16 cellular contexts compared by ENCODE assay signal in genomic region chr14:45287609-45288008, GRCh38. TPM values are rescaled to one million over a fixed set of nuclear protein-coding genes. Genes with fewer than 3 reads are reported as not detected.
A peak's percentile ranks its signal among the peaks of the same experiment; 100 is the strongest.
DNase-seq lines count a peak whose midpoint lies in the region; ATAC-seq and TF ChIP-seq lines count a peak whose summit lies in the region.
"Had no signal": no experiment of that assay in that cellular context is flagged by ENCODE, and none has a peak within 500 bp of the region (broad histone marks: within the 10 kb centered on the region; RNA-seq: fewer than 3 reads in every experiment).

No MANE protein-coding gene starts in this region.

- no peaks in the 10 kb centered on the region for H3K9me3 ChIP-seq in HCT116 (ENCODE audit: control insufficient read depth in 1 of 2, insufficient read depth in 1 of 2, low read depth in 1 of 2, low read length in 2 of 2)
- H3K9me3 ChIP-seq in neural cell (ENCODE audit: low read length): no peaks in the 10 kb centered on the region
- H3K9me3 ChIP-seq: pancreas, sigmoid colon had no signal

- no peaks in the 10 kb centered on the region for H3K27me3 ChIP-seq in HCT116 (ENCODE audit: insufficient read depth, low read length)
- no peaks in the 10 kb centered on the region for H3K27me3 ChIP-seq in neural cell (ENCODE audit: insufficient read depth, low read depth, low read length)
- H3K27me3 ChIP-seq: pancreas, sigmoid colon had no signal

- CTCF ChIA-PET in HCT116 (lab: Charles Lee): no interaction called here

- no peaks in the 10 kb centered on the region for H4K20me1 ChIP-seq in HCT116 (ENCODE audit: insufficient read depth)
- H4K20me1 ChIP-seq in neural cell (ENCODE audit: insufficient read depth): no peaks in the 10 kb centered on the region

- no peak for TF ChIP-seq EP300 in neural cell (conservative IDR thresholded peaks at IDR 0.05; ENCODE audit: poor library complexity, severe bottlenecking)

- RAD21 ChIA-PET in HCT116 (lab: Charles Lee; ENCODE audit: low non-redundant PET in 1 of 2, low total read pairs in 2 of 2, uncharacterized antibody in 2 of 2, unreplicated experiment in 2 of 2): no interaction called here

- H2AFZ ChIP-seq in HCT116 (ENCODE audit: low read depth, low read length, poor library complexity, severe bottlenecking): no peak overlapping the region
- H2AFZ ChIP-seq in neural cell (ENCODE audit: low read depth, low read length): no peak overlapping the region

- no peaks in the 10 kb centered on the region for H3K79me2 ChIP-seq in HCT116 (ENCODE audit: insufficient read depth, low read length)
- H3K79me2 ChIP-seq in neural cell (replicated peaks; ENCODE audit: insufficient read depth, low read length): no peaks in the 10 kb centered on the region

- no peaks in the 10 kb centered on the region for H3F3A ChIP-seq in neural cell (ENCODE audit: insufficient read depth, low read length, poor library complexity, severe bottlenecking)

- H3K9ac ChIP-seq in HCT116 (ENCODE audit: low read length) (no peak overlapping the region), neural cell (ENCODE audit: low read length) (no peak overlapping the region)

- H3K4me1 ChIP-seq in HCT116 (ENCODE audit: control insufficient read depth in 1 of 2, insufficient read depth in 2 of 2, low read length in 2 of 2): no peaks in the 10 kb centered on the region; a peak in 1 of 4 replicates
- H3K4me1 ChIP-seq: pancreas, sigmoid colon had no signal

- no peak overlapping the region for H3K4me3 ChIP-seq in HCT116 (replicated peaks in 1 of 2; ENCODE audit: low read depth in 1 of 2, low read length in 2 of 2)
- H3K4me3 ChIP-seq in neural cell (ENCODE audit: low read length): no peak overlapping the region
- H3K4me3 ChIP-seq: pancreas, sigmoid colon had no signal

- no peak for ATAC-seq in HCT116
- no peak for ATAC-seq in GM21526 (IDR thresholded peaks at IDR 0.05; ENCODE audit: low FRiP score, unreplicated experiment)
- ATAC-seq: pancreas; stimulated activated memory B cell treated with anti-CD40 and anti-IgM and Interleukin-4, amounts not matched to agents 10 μg/mL and 1 μg/mL and 100 μg/mL, for 72 hours; T-helper 17 cell had no signal

- H3K27ac ChIP-seq in HCT116 (ENCODE audit: low read depth, low read length) (no peak overlapping the region), neural cell (ENCODE audit: low read length) (no peak overlapping the region)
- H3K27ac ChIP-seq: pancreas, sigmoid colon had no signal

- H3K9me2 ChIP-seq in HCT116 (ENCODE audit: insufficient read depth) (no peaks in the 10 kb centered on the region), neural cell (ENCODE audit: insufficient read depth, low read length) (no peaks in the 10 kb centered on the region)

- no TSS peak for BruUV-seq in HCT116 (replicated peaks; lab: Mats Ljungman, UMichigan)

- peak; percentile 24 for DNase-seq in ELR (ENCODE audit: low read depth)
- DNase-seq in HCT116 (ENCODE audit: low read depth, low spot score): no peak
- DNase-seq in RKO (ENCODE audit: low spot score): peak; percentile 24
- DNase-seq in HK-2 (ENCODE audit: unreplicated experiment): no peak
- no peak for DNase-seq in NAMALWA (ENCODE audit: low spot score)
- DNase-seq: Calu3, hippocampal formation, NCI-H1436 treated with DMSO at 0.1 percent for 48 hours, NCI-H2227 treated with DMSO at 0.1 percent for 48 hours, pancreas, SHP77 treated with DMSO at 0.1 percent for 48 hours, sigmoid colon, T-helper 17 cell had no signal

- H3K4me2 ChIP-seq in HCT116 (ENCODE audit: low read length) (no peak overlapping the region), neural cell (ENCODE audit: low read length) (no peak overlapping the region)

- intact Hi-C loops in HCT116 (cut with micrococcal nuclease): no loop called here

- peak in 1 of 3 experiments; percentile 25; a peak in 1 of 6 replicates for TF ChIP-seq CTCF in HCT116 (IDR thresholded peaks at IDR 0.05 in 2 of 3, conservative IDR thresholded peaks at IDR 0.05 in 1 of 3; ENCODE audit: borderline replicate concordance in 1 of 3, insufficient read depth in 1 of 3, low read depth in 2 of 3, low read length in 2 of 3)
- TF ChIP-seq CTCF in neural cell (IDR thresholded peaks at IDR 0.05; ENCODE audit: poor library complexity, severe bottlenecking): peak; percentile 59

- TF ChIP-seq RAD21 in HCT116 (IDR thresholded peaks at IDR 0.05; ENCODE audit: low read depth): peak; percentile 31; the same call in 1 of the 2 replicates
- TF ChIP-seq RAD21 in neural cell (conservative IDR thresholded peaks at IDR 0.05): peak; percentile 70

- TF ChIP-seq POLR2A in HCT116 (IDR thresholded peaks at IDR 0.05; ENCODE audit: borderline replicate concordance, extremely low read depth, insufficient read depth, insufficient read length): no peak

- H3K36me3 ChIP-seq in HCT116 (ENCODE audit: control insufficient read depth in 1 of 2, insufficient read depth in 2 of 2, low read length in 2 of 2): no peaks in the 10 kb centered on the region
- no peaks in the 10 kb centered on the region for H3K36me3 ChIP-seq in neural cell (ENCODE audit: insufficient read depth, low read length)
- H3K36me3 ChIP-seq: pancreas, sigmoid colon had no signal

- POLR2A ChIA-PET in HCT116 (lab: Charles Lee): no interaction called here

TF ChIP-seq in HCT116, 20 proteins besides CTCF, POLR2A, EP300 and RAD21 (continues in another document):
- TF ChIP-seq, protein P1, sequence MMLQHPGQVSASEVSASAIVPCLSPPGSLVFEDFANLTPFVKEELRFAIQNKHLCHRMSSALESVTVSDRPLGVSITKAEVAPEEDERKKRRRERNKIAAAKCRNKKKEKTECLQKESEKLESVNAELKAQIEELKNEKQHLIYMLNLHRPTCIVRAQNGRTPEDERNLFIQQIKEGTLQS (IDR thresholded peaks at IDR 0.05): no peak
- TF ChIP-seq ZNF274 (IDR thresholded peaks at IDR 0.05; ENCODE audit: low read depth, low read length) (no peak), CBX3 (IDR thresholded peaks at IDR 0.05; ENCODE audit: low read depth) (no peak), EGR1 (IDR thresholded peaks at IDR 0.05; ENCODE audit: low read depth) (no peak), FOSL1 (IDR thresholded peaks at IDR 0.05; ENCODE audit: low read depth) (no peak), YY1 (IDR thresholded peaks at IDR 0.05; ENCODE audit: extremely low read depth, insufficient replicate concordance, low read depth, low read length) (no peak), POLR2AphosphoS5 (IDR thresholded peaks at IDR 0.05; ENCODE audit: low read depth, low read length) (no peak), EZH2phosphoT487 (IDR thresholded peaks at IDR 0.05; ENCODE audit: borderline replicate concordance) (no peak)
- TF ChIP-seq, protein P2, sequence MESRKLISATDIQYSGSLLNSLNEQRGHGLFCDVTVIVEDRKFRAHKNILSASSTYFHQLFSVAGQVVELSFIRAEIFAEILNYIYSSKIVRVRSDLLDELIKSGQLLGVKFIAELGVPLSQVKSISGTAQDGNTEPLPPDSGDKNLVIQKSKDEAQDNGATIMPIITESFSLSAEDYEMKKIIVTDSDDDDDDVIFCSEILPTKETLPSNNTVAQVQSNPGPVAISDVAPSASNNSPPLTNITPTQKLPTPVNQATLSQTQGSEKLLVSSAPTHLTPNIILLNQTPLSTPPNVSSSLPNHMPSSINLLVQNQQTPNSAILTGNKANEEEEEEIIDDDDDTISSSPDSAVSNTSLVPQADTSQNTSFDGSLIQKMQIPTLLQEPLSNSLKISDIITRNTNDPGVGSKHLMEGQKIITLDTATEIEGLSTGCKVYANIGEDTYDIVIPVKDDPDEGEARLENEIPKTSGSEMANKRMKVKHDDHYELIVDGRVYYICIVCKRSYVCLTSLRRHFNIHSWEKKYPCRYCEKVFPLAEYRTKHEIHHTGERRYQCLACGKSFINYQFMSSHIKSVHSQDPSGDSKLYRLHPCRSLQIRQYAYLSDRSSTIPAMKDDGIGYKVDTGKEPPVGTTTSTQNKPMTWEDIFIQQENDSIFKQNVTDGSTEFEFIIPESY (IDR thresholded peaks at IDR 0.05; ENCODE audit: extremely low read depth, insufficient replicate concordance, low read length): no peak

TF ChIP-seq in neural cell, 6 proteins besides CTCF, POLR2A, EP300 and RAD21:
- TF ChIP-seq EZH2 (IDR thresholded peaks at IDR 0.05; ENCODE audit: borderline replicate concordance, insufficient read depth, low read length, poor library complexity, severe bottlenecking) (no peak), SMC3 (conservative IDR thresholded peaks at IDR 0.05; ENCODE audit: poor library complexity) (peak; percentile 58)
TF ChIP-seq in neural cell: peak in this region for 1.

RNA-seq across cellular contexts. Expression of gene MIS18BP1, which starts 34.6 kb away (rescaled TPM):
- 37.9 TPM for total RNA-seq in HCT116 (2021; ENCODE audit: unreplicated experiment)
- 9.8 and 12.8 TPM in 2 replicates for polyA plus RNA-seq in HCT116 (2012)
- polyA plus RNA-seq in neural cell: 1.2 and 5.3 TPM in 2 replicates
- polyA minus RNA-seq in neural cell: 3.9 and 5.7 TPM in 2 replicates

Comparison
In these comparisons a context has a peak if more than half of its experiments do, and no peak if none do; other contexts are left out.
1. DNase-seq: peak in ELR (single experiment) and RKO (single experiment); none in HCT116 (single experiment), HK-2 (single experiment) and NAMALWA (single experiment).